ENCODE assay signal across 2 cellular contexts in genomic region chr11:71446150-71446549, GRCh38.
TF ChIP-seq lines count a peak whose summit lies in the region.

No MANE protein-coding gene starts in this region.

TF ChIP-seq in K562, 482 proteins besides CTCF, POLR2A, EP300 and RAD21:
- TF ChIP-seq RBM25 (IDR thresholded peaks at IDR 0.05; ENCODE audit: low read depth, low read length, severe bottlenecking) (peak; percentile 63), ZNF785 (CRISPR knock-in tag; IDR thresholded peaks at IDR 0.05) (no peak), ZNF280A (IDR thresholded peaks at IDR 0.05; ENCODE audit: low read depth, partially characterized antibody) (peak; percentile 21), COPS2 (conservative IDR thresholded peaks at IDR 0.05) (no peak), GMEB1 (CRISPR knock-in tag; IDR thresholded peaks at IDR 0.05) (no peak), ZNF512 (tag; IDR thresholded peaks at IDR 0.05) (peak; percentile 34; the same call in 1 of the 2 replicates), CBX3 (IDR thresholded peaks at IDR 0.05; ENCODE audit: borderline replicate concordance in 1 of 2, low read length in 2 of 2) (0 out of 3 replicates have a peak, but pooled peaks of 1 of the 2 experiments have one; percentile 24), PHF21A (IDR thresholded peaks at IDR 0.05; ENCODE audit: borderline replicate concordance, low read depth) (no peak)

TF ChIP-seq in neural cell, 6 proteins besides CTCF, POLR2A, EP300 and RAD21:
- TF ChIP-seq POLR2AphosphoS5 (IDR thresholded peaks at IDR 0.05) (no peak), EZH2 (IDR thresholded peaks at IDR 0.05; ENCODE audit: borderline replicate concordance, insufficient read depth, low read length, poor library complexity, severe bottlenecking) (no peak), MXI1 (conservative IDR thresholded peaks at IDR 0.05; ENCODE audit: poor library complexity, severe bottlenecking) (no peak), REST (IDR thresholded peaks at IDR 0.05; ENCODE audit: borderline replicate concordance) (no peak), SMC3 (conservative IDR thresholded peaks at IDR 0.05; ENCODE audit: poor library complexity) (no peak), TAF1 (IDR thresholded peaks at IDR 0.05; ENCODE audit: low read depth) (no peak)
